In genomic region chr6:43367245-43367984, GRCh38 we compare ENCODE assay signal across 10 cellular contexts. TPM values are rescaled to one million over a fixed set of nuclear protein-coding genes. Genes with fewer than 3 reads are reported as not detected.
A peak's percentile ranks its signal among the peaks of the same experiment; 100 is the strongest.
DNase-seq lines count a peak whose midpoint lies in the region; ATAC-seq and TF ChIP-seq lines count a peak whose summit lies in the region.
"Had no signal": no experiment of that assay in that cellular context is flagged by ENCODE, and none has a peak within 500 bp of the region (broad histone marks: within the 10 kb centered on the region; RNA-seq: fewer than 3 reads in every experiment).

No MANE protein-coding gene starts in this region.

- no peak for TF ChIP-seq CTCF in endodermal cell (conservative IDR thresholded peaks at IDR 0.05)

- H3K36me3 Mint-ChIP-seq in activated CD4-positive, alpha-beta T cell treated with anti-CD3 and anti-CD28 coated beads, Interleukin-2, amount 10 ng/mL, durations not matched to agents 24 days and 14 days (ENCODE audit: low read depth): peaks cover 13% of the 10 kb centered on the region
- peaks cover 25% of the 10 kb centered on the region for H3K36me3 Mint-ChIP-seq in endodermal cell (ENCODE audit: low read depth)
- peaks cover 28% of the 10 kb centered on the region for H3K36me3 Mint-ChIP-seq in stimulated activated memory B cell treated with anti-CD40 and anti-IgM and Interleukin-4, amounts not matched to agents 10 μg/mL and 1 μg/mL and 100 μg/mL, for 72 hours

- peak overlapping the region; percentile 64 for H3K4me3 Mint-ChIP-seq in activated CD4-positive, alpha-beta T cell treated with anti-CD3 and anti-CD28 coated beads, Interleukin-2, amount 10 ng/mL, durations not matched to agents 24 days and 14 days
- peak overlapping the region; percentile 76 for H3K4me3 Mint-ChIP-seq in endodermal cell
- peak overlapping the region; percentile 49 for H3K4me3 Mint-ChIP-seq in stimulated activated memory B cell treated with anti-CD40 and anti-IgM and Interleukin-4, amounts not matched to agents 10 μg/mL and 1 μg/mL and 100 μg/mL, for 72 hours

- H3K4me1 Mint-ChIP-seq in activated CD4-positive, alpha-beta T cell treated with anti-CD3 and anti-CD28 coated beads, Interleukin-2, amount 10 ng/mL, durations not matched to agents 24 days and 14 days: peaks cover 35% of the 10 kb centered on the region
- peaks cover 9% of the 10 kb centered on the region for H3K4me1 Mint-ChIP-seq in endodermal cell
- peaks cover 51% of the 10 kb centered on the region for H3K4me1 Mint-ChIP-seq in stimulated activated memory B cell treated with anti-CD40 and anti-IgM and Interleukin-4, amounts not matched to agents 10 μg/mL and 1 μg/mL and 100 μg/mL, for 72 hours

- no peak overlapping the region for H3K27ac Mint-ChIP-seq in activated CD4-positive, alpha-beta T cell treated with anti-CD3 and anti-CD28 coated beads, Interleukin-2, amount 10 ng/mL, durations not matched to agents 24 days and 14 days
- H3K27ac Mint-ChIP-seq in endodermal cell: no peak overlapping the region
- H3K27ac Mint-ChIP-seq in stimulated activated memory B cell treated with anti-CD40 and anti-IgM and Interleukin-4, amounts not matched to agents 10 μg/mL and 1 μg/mL and 100 μg/mL, for 72 hours: peak overlapping the region; percentile 23

- H3K36me3 ChIP-seq in endodermal cell (ENCODE audit: control insufficient read depth, insufficient read depth, low read length): peaks cover 18% of the 10 kb centered on the region

- H3K27me3 Mint-ChIP-seq in activated CD4-positive, alpha-beta T cell treated with anti-CD3 and anti-CD28 coated beads, Interleukin-2, amount 10 ng/mL, durations not matched to agents 24 days and 14 days: no peaks in the 10 kb centered on the region
- H3K27me3 Mint-ChIP-seq in endodermal cell (ENCODE audit: insufficient read depth): peaks cover 5% of the 10 kb centered on the region
- H3K27me3 Mint-ChIP-seq in stimulated activated memory B cell treated with anti-CD40 and anti-IgM and Interleukin-4, amounts not matched to agents 10 μg/mL and 1 μg/mL and 100 μg/mL, for 72 hours: no peaks in the 10 kb centered on the region

- DNase-seq in activated CD4-positive, alpha-beta T cell treated with anti-CD3 and anti-CD28 coated beads, Interleukin-2, amount 10 ng/mL, durations not matched to agents 24 days and 14 days: no peak
- no peak for DNase-seq in activated CD4-positive, alpha-beta T cell treated with anti-CD3 and anti-CD28 coated beads for 1 hour
- DNase-seq in NOMO-1 treated with dmso at 0.1 percent for 144 hours (lab: John Stamatoyannopoulos, UW; ENCODE audit: unreplicated experiment) (peak; percentile 8), endodermal cell (no peak), SW480 (ENCODE audit: low spot score) (no peak), NCI-H2196 treated with DMSO at 0.1 percent for 48 hours (lab: John Stamatoyannopoulos, UW; ENCODE audit: unreplicated experiment) (no peak)
- DNase-seq: activated CD4-positive, CD25-positive, alpha-beta regulatory T cell; dermis blood vessel endothelial cell had no signal

- H3K27me3 ChIP-seq in endodermal cell (ENCODE audit: control insufficient read depth, insufficient read depth, low read length, poor library complexity, severe bottlenecking): no peaks in the 10 kb centered on the region

- WGBS in endodermal cell (ENCODE audit: insufficient coverage in 1 of 2, insufficient read length in 1 of 2), 2 experiments: 93 to 95% methylated on average over 5 to 9 of the region's 9 CpGs

- no peak overlapping the region for H3K4me3 ChIP-seq in endodermal cell (ENCODE audit: low read length)

- no peaks in the 10 kb centered on the region for H3K9me3 ChIP-seq in endodermal cell (ENCODE audit: control insufficient read depth, low read length)

- intact Hi-C loops in activated CD4-positive, alpha-beta T cell treated with anti-CD3 and anti-CD28 coated beads, Interleukin-2, amount 10 ng/mL, durations not matched to agents 24 days and 14 days (cut with micrococcal nuclease): loop anchor here (5.0 kb wide), 1 partner anchor 150 kb away; the partner anchor contains the start of genes POLR1C and YIPF3

- no peaks in the 10 kb centered on the region for H3K9me3 Mint-ChIP-seq in activated CD4-positive, alpha-beta T cell treated with anti-CD3 and anti-CD28 coated beads, Interleukin-2, amount 10 ng/mL, durations not matched to agents 24 days and 14 days
- H3K9me3 Mint-ChIP-seq in endodermal cell: no peaks in the 10 kb centered on the region
- no peaks in the 10 kb centered on the region for H3K9me3 Mint-ChIP-seq in stimulated activated memory B cell treated with anti-CD40 and anti-IgM and Interleukin-4, amounts not matched to agents 10 μg/mL and 1 μg/mL and 100 μg/mL, for 72 hours

- no peaks in the 10 kb centered on the region for H3K4me1 ChIP-seq in endodermal cell (ENCODE audit: control insufficient read depth, insufficient read depth, low read length)

- ATAC-seq in stimulated activated memory B cell treated with anti-CD40 and anti-IgM and Interleukin-4, amounts not matched to agents 10 μg/mL and 1 μg/mL and 100 μg/mL, for 72 hours: no peak
- ATAC-seq in GM21786 (IDR thresholded peaks at IDR 0.05; ENCODE audit: unreplicated experiment): no peak

- no peak overlapping the region for H3K27ac ChIP-seq in endodermal cell (ENCODE audit: low read depth, low read length)

- H3K9ac ChIP-seq in endodermal cell (ENCODE audit: extremely low read depth, low read length, poor library complexity, severe bottlenecking): no peak overlapping the region

RNA-seq across cellular contexts. Expression of gene ZNF318, which starts 2.0 kb away (rescaled TPM):
- total RNA-seq in activated CD4-positive, alpha-beta T cell treated with anti-CD3 and anti-CD28 coated beads, Interleukin-2, amount 10 ng/mL, durations not matched to agents 24 days and 14 days: 9.3 and 10.3 TPM in 2 replicates
- 10 to 100 TPM; 21.3 to 26.4 TPM for total RNA-seq in endodermal cell
- 19.0 TPM for polyA plus RNA-seq in endodermal cell (2013, experiment 1 of 2)
- polyA plus RNA-seq in endodermal cell (2013, experiment 2 of 2): 18.9 TPM

RNA-seq across cellular contexts. Expression of gene CRIP3, which starts 58.8 kb away (rescaled TPM):
- 0.43 and 0.79 TPM in 2 replicates for total RNA-seq in activated CD4-positive, alpha-beta T cell treated with anti-CD3 and anti-CD28 coated beads, Interleukin-2, amount 10 ng/mL, durations not matched to agents 24 days and 14 days
- 10 to 100 TPM; 13.4 to 19.3 TPM for total RNA-seq in endodermal cell
- 8.9 TPM for polyA plus RNA-seq in endodermal cell (2013, experiment 1 of 2)
- polyA plus RNA-seq in endodermal cell (2013, experiment 2 of 2): 8.4 TPM

RNA-seq across cellular contexts. Expression of gene ABCC10, which starts 59.9 kb away (rescaled TPM):
- total RNA-seq in activated CD4-positive, alpha-beta T cell treated with anti-CD3 and anti-CD28 coated beads, Interleukin-2, amount 10 ng/mL, durations not matched to agents 24 days and 14 days: 38.2 and 40.0 TPM in 2 replicates
- total RNA-seq in endodermal cell: 10 to 100 TPM; 34.1 to 44.8 TPM
- polyA plus RNA-seq in endodermal cell (2013, experiment 1 of 2): 26.7 TPM
- polyA plus RNA-seq in endodermal cell (2013, experiment 2 of 2): 25.0 TPM
